ENCODE assay signal across 11 cellular contexts in genomic region chr7:151598045-151598444, GRCh38.
DNase-seq lines count a peak whose midpoint lies in the region; ATAC-seq and TF ChIP-seq lines count a peak whose summit lies in the region.
"Had no signal": no experiment of that assay in that cellular context is flagged by ENCODE, and none has a peak within 500 bp of the region (broad histone marks: within the 10 kb centered on the region; RNA-seq: fewer than 3 reads in every experiment).

No MANE protein-coding gene starts in this region.

- H3K9ac ChIP-seq in HCT116 (ENCODE audit: low read length) (peak overlapping the region; percentile 60; the same call in 1 of the 2 replicates), mesendoderm (ENCODE audit: low read length) (no peak overlapping the region)

- DNase-seq in AG04449 (ENCODE audit: low read depth, low spot score) (peak; percentile 83), HCT116 (ENCODE audit: low read depth, low spot score) (peak; percentile 48), WTC11 (ENCODE audit: low spot score) (no peak), left ventricle myocardium superior (no peak), mesendoderm (no peak), T-helper 17 cell (no peak), NCI-H128 (lab: John Stamatoyannopoulos, UW; ENCODE audit: unreplicated experiment) (no peak)
- no peak for DNase-seq in activated CD4-positive, alpha-beta T cell treated with anti-CD3 and anti-CD28 coated beads for 36 hours
- DNase-seq: activated T-cell treated with anti-CD3 and anti-CD28 coated beads, Interleukin-2, amount 50 U/mL, for 72 hours; CD4-positive, alpha-beta memory T cell; NCI-H82 had no signal

- CTCF ChIA-PET in AG04449 (lab: Yijun Ruan, JAX) (interaction anchor here (0.6 to 0.7 kb wide), 2 partner anchors 33 to 36 kb away, joined by 3 read pairs; no protein-coding TSS in a partner anchor), HCT116 (lab: Charles Lee) (no interaction called here), WTC11 (lab: Charles Lee) (no interaction called here)
- CTCF ChIA-PET in activated CD4-positive, alpha-beta T cell treated with anti-CD3 and anti-CD28 coated beads for 36 hours (lab: Charles Lee): no interaction called here

- H3K27ac ChIP-seq in HCT116 (ENCODE audit: low read depth, low read length) (peak overlapping the region; percentile 82; the same call in 1 of the 2 replicates), mesendoderm (ENCODE audit: low read depth, low read length) (no peak overlapping the region)

- no peaks in the 10 kb centered on the region for H4K20me1 ChIP-seq in HCT116 (ENCODE audit: insufficient read depth)

- H3K4me1 ChIP-seq in HCT116 (ENCODE audit: control insufficient read depth in 1 of 2, insufficient read depth in 2 of 2, low read length in 2 of 2): peaks cover 56 to 85% of the 10 kb centered on the region in 2 experiments
- H3K4me1 ChIP-seq in mesendoderm (ENCODE audit: control insufficient read depth, low read depth, low read length): no peaks in the 10 kb centered on the region

- no peak overlapping the region for H3K18ac ChIP-seq in mesendoderm (ENCODE audit: low read length)

- no peaks in the 10 kb centered on the region for H3K9me3 Mint-ChIP-seq in WTC11
- H3K9me3 Mint-ChIP-seq in activated CD4-positive, alpha-beta T cell treated with anti-CD3 and anti-CD28 coated beads for 36 hours (ENCODE audit: low read depth): no peaks in the 10 kb centered on the region
- H3K9me3 Mint-ChIP-seq: activated T-cell treated with anti-CD3 and anti-CD28 coated beads, Interleukin-2, amount 50 U/mL, for 72 hours; CD4-positive, alpha-beta memory T cell had no signal

- H3K4me1 Mint-ChIP-seq in WTC11 (peaks cover 9% of the 10 kb centered on the region), T-helper 17 cell (peaks cover 20% of the 10 kb centered on the region)
- H3K4me1 Mint-ChIP-seq in activated CD4-positive, alpha-beta T cell treated with anti-CD3 and anti-CD28 coated beads for 36 hours: peaks cover 16% of the 10 kb centered on the region

- POLR2A ChIA-PET in AG04449 (lab: Yijun Ruan, JAX) (interaction anchor here (0.6 to 0.8 kb wide), 2 partner anchors 78 to 111 kb away, joined by 3 read pairs; no protein-coding TSS in a partner anchor), HCT116 (lab: Charles Lee) (no interaction called here), WTC11 (lab: Charles Lee) (no interaction called here)
- POLR2A ChIA-PET in activated CD4-positive, alpha-beta T cell treated with anti-CD3 and anti-CD28 coated beads for 36 hours (lab: Charles Lee): no interaction called here

- H2BK15ac ChIP-seq in mesendoderm (replicated peaks; ENCODE audit: low read depth): no peak overlapping the region

- peak overlapping the region; percentile 85 for H3K4me2 ChIP-seq in HCT116 (ENCODE audit: low read length)
- no peak overlapping the region for H3K4me2 ChIP-seq in mesendoderm (ENCODE audit: low read length)

- H2BK5ac ChIP-seq in mesendoderm (ENCODE audit: low read length): no peak overlapping the region

- H3K56ac ChIP-seq in mesendoderm (ENCODE audit: low read length): no peak overlapping the region

- H3K4me3 ChIP-seq in AG04449 (ENCODE audit: low read depth, low read length): no peak overlapping the region
- H3K4me3 ChIP-seq in HCT116 (replicated peaks in 1 of 2; ENCODE audit: low read depth in 1 of 2, low read length in 2 of 2): peak overlapping the region in 1 of 2 experiments; percentile 19; a peak in 1 of 4 replicates
- H3K4me3 ChIP-seq in mesendoderm (ENCODE audit: low read length): no peak overlapping the region

- no peak overlapping the region for H3K23ac ChIP-seq in mesendoderm (ENCODE audit: low read length)

- no TSS peak for BruUV-seq in HCT116 (replicated peaks; lab: Mats Ljungman, UMichigan)

- H3K27me3 Mint-ChIP-seq in WTC11 (ENCODE audit: low read depth): no peaks in the 10 kb centered on the region
- no peaks in the 10 kb centered on the region for H3K27me3 Mint-ChIP-seq in T-helper 17 cell
- no peaks in the 10 kb centered on the region for H3K27me3 Mint-ChIP-seq in activated CD4-positive, alpha-beta T cell treated with anti-CD3 and anti-CD28 coated beads for 36 hours
- H3K27me3 Mint-ChIP-seq: CD4-positive, alpha-beta memory T cell had no signal

- H3K27me3 ChIP-seq in HCT116 (ENCODE audit: insufficient read depth, low read length) (no peaks in the 10 kb centered on the region), mesendoderm (ENCODE audit: insufficient read depth, low read length, poor library complexity) (no peaks in the 10 kb centered on the region)

- no peak overlapping the region for H3K4ac ChIP-seq in mesendoderm (ENCODE audit: low read depth, low read length)

- H3K36me3 Mint-ChIP-seq in WTC11: no peaks in the 10 kb centered on the region
- peaks cover 3% of the 10 kb centered on the region for H3K36me3 Mint-ChIP-seq in T-helper 17 cell (ENCODE audit: low read depth)
- no peaks in the 10 kb centered on the region for H3K36me3 Mint-ChIP-seq in activated CD4-positive, alpha-beta T cell treated with anti-CD3 and anti-CD28 coated beads for 36 hours (ENCODE audit: low read depth)

- no peak for TF ChIP-seq CTCF in AG04449 (IDR thresholded peaks at IDR 0.05; ENCODE audit: insufficient read depth, low read length, missing control alignments)
- TF ChIP-seq CTCF in HCT116 (IDR thresholded peaks at IDR 0.05 in 2 of 3, conservative IDR thresholded peaks at IDR 0.05 in 1 of 3; ENCODE audit: borderline replicate concordance in 1 of 3, insufficient read depth in 1 of 3, low read depth in 2 of 3, low read length in 2 of 3): no peak
- no peak for TF ChIP-seq CTCF in WTC11 (IDR thresholded peaks at IDR 0.05)

- no peak overlapping the region for H4K5ac ChIP-seq in mesendoderm (ENCODE audit: low read length)

- intact Hi-C loops in HCT116 (cut with micrococcal nuclease): no loop called here
- intact Hi-C loops in left ventricle myocardium superior (cut with micrococcal nuclease): no loop called here
- intact Hi-C loops in activated CD4-positive, alpha-beta T cell treated with anti-CD3 and anti-CD28 coated beads for 36 hours (cut with DNase I, micrococcal nuclease): no loop called here

- WGBS in mesendoderm (ENCODE audit: extremely low coverage, insufficient coverage, low lambda C conversion rate): no CpG with 5 or more reads among the region's 4 CpGs

- no peaks in the 10 kb centered on the region for H3K9me3 ChIP-seq in HCT116 (ENCODE audit: control insufficient read depth in 1 of 2, insufficient read depth in 1 of 2, low read depth in 1 of 2, low read length in 2 of 2)
- no peaks in the 10 kb centered on the region for H3K9me3 ChIP-seq in T-helper 17 cell (ENCODE audit: control insufficient read depth, low read length, poor library complexity, severe bottlenecking)

- H3K9me2 ChIP-seq in HCT116 (ENCODE audit: insufficient read depth): no peaks in the 10 kb centered on the region

- peaks cover 40% of the 10 kb centered on the region for H3K79me2 ChIP-seq in HCT116 (ENCODE audit: insufficient read depth, low read length)
- H3K79me2 ChIP-seq in mesendoderm (ENCODE audit: control insufficient read depth, insufficient read depth, low read length): no peaks in the 10 kb centered on the region

- H3K79me1 ChIP-seq in mesendoderm (ENCODE audit: low read length): no peaks in the 10 kb centered on the region

- H3K27ac Mint-ChIP-seq in WTC11: 0 out of 2 replicates have a peak overlapping the region, but pooled peaks have one; percentile 14
- H3K27ac Mint-ChIP-seq in T-helper 17 cell: no peak overlapping the region
- H3K27ac Mint-ChIP-seq in activated CD4-positive, alpha-beta T cell treated with anti-CD3 and anti-CD28 coated beads for 36 hours: no peak overlapping the region
- H3K27ac Mint-ChIP-seq: activated T-cell treated with anti-CD3 and anti-CD28 coated beads, Interleukin-2, amount 50 U/mL, for 72 hours had no signal

- H4K8ac ChIP-seq in mesendoderm (ENCODE audit: low read depth, low read length): no peak overlapping the region

- H2BK120ac ChIP-seq in mesendoderm (ENCODE audit: low read depth, low read length): no peak overlapping the region

- no peak overlapping the region for H3K4me3 Mint-ChIP-seq in WTC11
- H3K4me3 Mint-ChIP-seq in T-helper 17 cell: no peak overlapping the region
- no peak overlapping the region for H3K4me3 Mint-ChIP-seq in activated CD4-positive, alpha-beta T cell treated with anti-CD3 and anti-CD28 coated beads for 36 hours
- H3K4me3 Mint-ChIP-seq: activated T-cell treated with anti-CD3 and anti-CD28 coated beads, Interleukin-2, amount 50 U/mL, for 72 hours; CD4-positive, alpha-beta memory T cell had no signal

- no peak for TF ChIP-seq RAD21 in HCT116 (IDR thresholded peaks at IDR 0.05; ENCODE audit: low read depth)

- TF ChIP-seq POLR2A in HCT116 (IDR thresholded peaks at IDR 0.05; ENCODE audit: borderline replicate concordance, extremely low read depth, insufficient read depth, insufficient read length): no peak

- H3K36me3 ChIP-seq in HCT116 (ENCODE audit: control insufficient read depth in 1 of 2, insufficient read depth in 2 of 2, low read length in 2 of 2) (0 out of 4 replicates have a peak, but pooled peaks cover 0 to 3% of the 10 kb centered on the region in 2 experiments), mesendoderm (ENCODE audit: control insufficient read depth, insufficient read depth, low read length) (no peaks in the 10 kb centered on the region)

- no peak overlapping the region for H2AFZ ChIP-seq in HCT116 (ENCODE audit: low read depth, low read length, poor library complexity, severe bottlenecking)

- RAD21 ChIA-PET in HCT116 (lab: Charles Lee; ENCODE audit: low non-redundant PET in 1 of 2, low total read pairs in 2 of 2, uncharacterized antibody in 2 of 2, unreplicated experiment in 2 of 2): interaction anchor here in 1 of 2 experiments (0.6 kb wide), 1 partner anchor 25 kb away, joined by 5 read pairs; no protein-coding TSS in a partner anchor

- no peak overlapping the region for H2AK5ac ChIP-seq in mesendoderm (ENCODE audit: low read length)

- ATAC-seq in HCT116: peak; percentile 73
- ATAC-seq in WTC11: no peak
- peak; percentile 23 for ATAC-seq in left ventricle myocardium superior
- no peak for ATAC-seq in T-helper 17 cell
- no peak for ATAC-seq in activated CD4-positive, alpha-beta T cell treated with anti-CD3 and anti-CD28 coated beads for 36 hours
- ATAC-seq: activated T-cell treated with anti-CD3 and anti-CD28 coated beads, Interleukin-2, amount 50 U/mL, for 72 hours had no signal

TF ChIP-seq in HCT116, 20 proteins besides CTCF, POLR2A, EP300 and RAD21:
- peak; percentile 19; the same call in 1 of the 2 replicates for TF ChIP-seq SP1 (IDR thresholded peaks at IDR 0.05; ENCODE audit: low read depth)
- TF ChIP-seq CBX3 (IDR thresholded peaks at IDR 0.05; ENCODE audit: low read depth): no peak
- no peak for TF ChIP-seq EZH2 (IDR thresholded peaks at IDR 0.05)

TF ChIP-seq in WTC11, 78 proteins besides CTCF, POLR2A, EP300 and RAD21 (continues in another document):
- TF ChIP-seq NR3C1 (CRISPR knock-in tag; conservative IDR thresholded peaks at IDR 0.05; ENCODE audit: low read depth): no peak
- no peak for TF ChIP-seq ZNF671 (CRISPR knock-in tag; IDR thresholded peaks at IDR 0.05)
- TF ChIP-seq E2F5 (CRISPR knock-in tag; IDR thresholded peaks at IDR 0.05): no peak

Comparison
In these comparisons a context has a peak if more than half of its experiments do, and no peak if none do; other contexts are left out.
1. DNase-seq: peak in AG04449 (single experiment) and HCT116 (single experiment); none in WTC11 (single experiment), left ventricle myocardium superior (single experiment), mesendoderm (single experiment), T-helper 17 cell (0 of 3), activated CD4-positive, alpha-beta T cell treated with anti-CD3 and anti-CD28 coated beads for 36 hours (single experiment) and NCI-H128 (single experiment).
2. ATAC-seq: peak in HCT116 (single experiment) and left ventricle myocardium superior (single experiment); none in WTC11 (single experiment), T-helper 17 cell (single experiment) and activated CD4-positive, alpha-beta T cell treated with anti-CD3 and anti-CD28 coated beads for 36 hours (single experiment).